In the genomic region with DNA sequence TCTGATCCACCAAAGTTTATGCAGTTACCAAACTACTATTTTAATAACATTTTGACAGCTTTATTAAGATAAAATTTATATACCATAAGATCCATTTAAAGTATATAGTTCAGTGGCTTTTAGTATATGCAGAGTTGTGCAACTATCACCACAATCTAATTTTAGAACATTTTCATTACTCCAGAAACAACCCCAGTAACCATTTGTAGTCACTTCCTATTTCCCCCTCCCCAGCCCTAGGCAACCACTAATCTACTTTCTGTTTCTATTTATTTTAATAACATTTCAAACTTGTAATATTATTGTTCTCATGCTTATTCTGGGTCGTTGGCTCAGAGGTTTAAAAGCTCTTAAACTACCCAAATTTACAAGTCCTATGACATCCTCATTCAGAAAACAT, we compare ENCODE assay signal across 8 cellular contexts. TPM values are rescaled to one million over a fixed set of nuclear protein-coding genes. Genes with fewer than 3 reads are reported as not detected.
DNase-seq lines count a peak whose midpoint lies in the region; ATAC-seq, FAIRE-seq and TF ChIP-seq lines count a peak whose summit lies in the region.

No MANE protein-coding gene starts in this region.

- H3K4me1 Mint-ChIP-seq in central memory CD8-positive, alpha-beta T cell: peaks cover 19% of the 10 kb centered on the region

- H3K36me3 ChIP-seq in HAP-1 (replicated peaks) (peaks cover 3% of the 10 kb centered on the region; the same call in 1 of the 2 replicates), thyroid gland (no peaks in the 10 kb centered on the region)

- DNase-seq in EH (ENCODE audit: low read depth) (peak; percentile 66), inferior parietal cortex (ENCODE audit: extremely low spot score) (no peak), HAP-1 (ENCODE audit: low spot score in 2 of 2) (no peak), thyroid gland (no peak), urothelium cell line (ENCODE audit: low spot score) (no peak)
- DNase-seq in central memory CD8-positive, alpha-beta T cell (ENCODE audit: low spot score in 2 of 2): no peak

- no peaks in the 10 kb centered on the region for H3K27me3 Mint-ChIP-seq in central memory CD8-positive, alpha-beta T cell

- intact Hi-C loops in thyroid gland (cut with DNase I): no loop called here

- H3K4me1 ChIP-seq in HAP-1: peaks cover 15% of the 10 kb centered on the region
- peaks cover 0 to 4% of the 10 kb centered on the region in 2 donors for H3K4me1 ChIP-seq in thyroid gland

- ATAC-seq in GM21390 (IDR thresholded peaks at IDR 0.05; ENCODE audit: unreplicated experiment): peak; percentile 89
- peak; percentile 91 for ATAC-seq in HG03571 (IDR thresholded peaks at IDR 0.05; ENCODE audit: unreplicated experiment)
- ATAC-seq in central memory CD8-positive, alpha-beta T cell (replicated peaks; ENCODE audit: extremely low read depth, poor library complexity, severe bottlenecking): peak; percentile 70

- no peak for FAIRE-seq in urothelium cell line (lab: Jason Lieb, UNC)

- H3K27ac ChIP-seq in thyroid gland: no peak overlapping the region

- peak overlapping the region; percentile 45 for H3K4me3 Mint-ChIP-seq in central memory CD8-positive, alpha-beta T cell

- H3K27me3 ChIP-seq in HAP-1 (ENCODE audit: low read depth) (no peaks in the 10 kb centered on the region), thyroid gland (no peaks in the 10 kb centered on the region)

- TF ChIP-seq CTCF in thyroid gland (IDR thresholded peaks at IDR 0.05): no peak

- no peak overlapping the region for H3K4me3 ChIP-seq in HAP-1
- no peak overlapping the region for H3K4me3 ChIP-seq in thyroid gland (replicated peaks in 1 of 3)

- H3K36me3 Mint-ChIP-seq in central memory CD8-positive, alpha-beta T cell (ENCODE audit: insufficient read depth): no peaks in the 10 kb centered on the region

- H3K9me3 Mint-ChIP-seq in central memory CD8-positive, alpha-beta T cell: no peaks in the 10 kb centered on the region

- 40 to 44% methylated on average over 1 of the region's 1 CpG for WGBS in thyroid gland, 2 donors

- peak overlapping the region; percentile 49 for H3K27ac Mint-ChIP-seq in central memory CD8-positive, alpha-beta T cell (ENCODE audit: low read depth)

- in situ Hi-C loops in HAP-1 (cut with MboI; ENCODE audit: low sequenced_read_pairs): no loop called here

- TF ChIP-seq POLR2A in thyroid gland (IDR thresholded peaks at IDR 0.05): no peak

- H3K9me3 ChIP-seq in HAP-1 (no peaks in the 10 kb centered on the region), thyroid gland (no peaks in the 10 kb centered on the region)

RNA-seq across cellular contexts. Expression of a gene that starts 18.3 kb away (rescaled TPM):
- total RNA-seq in thyroid gland: 10 to 100 TPM; 35.9 to 54.0 (median 48.8) TPM
